14 cellular contexts compared by ENCODE assay signal in genomic region chr7:97107192-97107800, GRCh38.
"Had no signal": no experiment of that assay in that cellular context is flagged by ENCODE, and none has a peak within 500 bp of the region (broad histone marks: within the 10 kb centered on the region; RNA-seq: fewer than 3 reads in every experiment).

No MANE protein-coding gene starts in this region.

- H3K9me3 ChIP-seq: body of pancreas, lower lobe of right lung, ovary had no signal

- H3K27ac Mint-ChIP-seq: neural progenitor cell; stimulated activated effector memory CD8-positive, alpha-beta T cell treated with anti-CD3 and anti-CD28 coated beads, Interleukin-12 subunit alpha, Interleukin-12 subunit beta, amount 100 ng/mL, for 72 hours; T-helper 2 cell treated with Interferon-gamma antibody and Interleukin-4, amounts not matched to agents 5 μg/mL and 100 μg/mL, for 36 hours had no signal

- H3K4me3 Mint-ChIP-seq: neural progenitor cell; stimulated activated effector memory CD8-positive, alpha-beta T cell treated with anti-CD3 and anti-CD28 coated beads, Interleukin-12 subunit alpha, Interleukin-12 subunit beta, amount 100 ng/mL, for 72 hours; T-helper 2 cell treated with Interferon-gamma antibody and Interleukin-4, amounts not matched to agents 5 μg/mL and 100 μg/mL, for 36 hours had no signal

- H3K36me3 ChIP-seq: lower lobe of right lung, neural progenitor cell, ovary, tibial nerve had no signal

- H3K36me3 Mint-ChIP-seq: neural progenitor cell; stimulated activated effector memory CD8-positive, alpha-beta T cell treated with anti-CD3 and anti-CD28 coated beads, Interleukin-12 subunit alpha, Interleukin-12 subunit beta, amount 100 ng/mL, for 72 hours had no signal

- H3K4me3 ChIP-seq: body of pancreas, dorsolateral prefrontal cortex, lower lobe of right lung, neural progenitor cell, ovary, smooth muscle cell, tibial nerve had no signal

- H3K4me1 Mint-ChIP-seq: neural progenitor cell; stimulated activated effector memory CD8-positive, alpha-beta T cell treated with anti-CD3 and anti-CD28 coated beads, Interleukin-12 subunit alpha, Interleukin-12 subunit beta, amount 100 ng/mL, for 72 hours had no signal

- H3K4me1 ChIP-seq: lower lobe of right lung, neural progenitor cell had no signal

- H3K27ac ChIP-seq: body of pancreas, dorsolateral prefrontal cortex, lower lobe of right lung, neural progenitor cell, ovary, tibial nerve had no signal

- DNase-seq: activated naive CD4-positive, alpha-beta T cell treated with anti-CD3 and anti-CD28 coated beads, Interleukin-2, amount 50 U/mL, for 16 hours; activated T-cell treated with anti-CD3 and anti-CD28 coated beads, Interleukin-2, amount 50 U/mL, for 1 hour; amniotic stem cell; body of pancreas; dorsolateral prefrontal cortex; hypothalamus; lower lobe of right lung; midbrain; ovary had no signal

- H3K27me3 ChIP-seq: dorsolateral prefrontal cortex, neural progenitor cell, ovary had no signal
